15 cellular contexts compared by ENCODE assay signal in genomic region chr15:41789237-41789636, GRCh38. TPM values are rescaled to one million over a fixed set of nuclear protein-coding genes. Genes with fewer than 3 reads are reported as not detected.
DNase-seq lines count a peak whose midpoint lies in the region; ATAC-seq and TF ChIP-seq lines count a peak whose summit lies in the region.
"Had no signal": no experiment of that assay in that cellular context is flagged by ENCODE, and none has a peak within 500 bp of the region (broad histone marks: within the 10 kb centered on the region; RNA-seq: fewer than 3 reads in every experiment).

No MANE protein-coding gene starts in this region.

- H3K27ac ChIP-seq in duodenal mucosa (ENCODE audit: low read depth, low read length) (peak overlapping the region; percentile 61), mesendoderm (ENCODE audit: low read depth, low read length) (no peak overlapping the region)
- H3K27ac ChIP-seq in CD4-positive, alpha-beta T cell (ENCODE audit: low read depth, low read length): no peak overlapping the region

- H3K9me3 Mint-ChIP-seq in CD4-positive, alpha-beta T cell: no peaks in the 10 kb centered on the region
- H3K9me3 Mint-ChIP-seq: activated CD4-positive, alpha-beta T cell treated with anti-CD3 and anti-CD28 coated beads, Interleukin-2, amount 10 ng/mL, durations not matched to agents 24 days and 14 days; activated T-cell treated with anti-CD3 and anti-CD28 coated beads, Interleukin-2, amount 50 U/mL, for 72 hours; naive thymus-derived CD4-positive, alpha-beta T cell had no signal

- POLR2A ChIA-PET in CD4-positive, alpha-beta T cell (lab: Charles Lee): no interaction called here

- H3K4me3 Mint-ChIP-seq in CD4-positive, alpha-beta T cell: no peak overlapping the region
- H3K4me3 Mint-ChIP-seq: activated CD4-positive, alpha-beta T cell treated with anti-CD3 and anti-CD28 coated beads, Interleukin-2, amount 10 ng/mL, durations not matched to agents 24 days and 14 days; activated T-cell treated with anti-CD3 and anti-CD28 coated beads, Interleukin-2, amount 50 U/mL, for 72 hours had no signal

- H2AK5ac ChIP-seq in mesendoderm (ENCODE audit: low read length): no peak overlapping the region

- no peak overlapping the region for H2BK120ac ChIP-seq in mesendoderm (ENCODE audit: low read depth, low read length)

- H4K5ac ChIP-seq in mesendoderm (ENCODE audit: low read length): no peak overlapping the region

- H3K18ac ChIP-seq in mesendoderm (ENCODE audit: low read length): no peak overlapping the region

- H3K36me3 ChIP-seq in duodenal mucosa (ENCODE audit: control insufficient read depth in 1 of 2, insufficient read depth in 2 of 2, low read length in 2 of 2): no peaks in the 10 kb centered on the region
- no peaks in the 10 kb centered on the region for H3K36me3 ChIP-seq in mesendoderm (ENCODE audit: control insufficient read depth, insufficient read depth, low read length)

- H3K4me1 ChIP-seq in duodenal mucosa (ENCODE audit: control insufficient read depth in 1 of 2, insufficient read depth in 2 of 2, low read length in 2 of 2) (peaks cover 35 to 39% of the 10 kb centered on the region in 2 donors), mesendoderm (ENCODE audit: control insufficient read depth, low read depth, low read length) (peaks cover 23% of the 10 kb centered on the region)

- H3K9ac ChIP-seq in duodenal mucosa (ENCODE audit: low read depth in 1 of 2, low read length in 2 of 2): peak overlapping the region in 1 of 2 donors; percentile 23
- no peak overlapping the region for H3K9ac ChIP-seq in mesendoderm (ENCODE audit: low read length)

- no peaks in the 10 kb centered on the region for H3K79me1 ChIP-seq in mesendoderm (ENCODE audit: low read length)

- H3K27ac Mint-ChIP-seq in CD4-positive, alpha-beta T cell: no peak overlapping the region
- H3K27ac Mint-ChIP-seq: activated T-cell treated with anti-CD3 and anti-CD28 coated beads, Interleukin-2, amount 50 U/mL, for 72 hours had no signal

- intact Hi-C loops in Right ventricle myocardium superior (cut with DNase I): no loop called here
- intact Hi-C loops in cardiac septum (cut with DNase I): no loop called here
- intact Hi-C loops in CD4-positive, alpha-beta T cell (cut with DNase I, micrococcal nuclease): no loop called here

- H3K23ac ChIP-seq in mesendoderm (ENCODE audit: low read length): no peak overlapping the region

- H3K27me3 ChIP-seq in duodenal mucosa (ENCODE audit: control insufficient read depth in 1 of 2, insufficient read depth in 2 of 2, low read length in 2 of 2) (no peaks in the 10 kb centered on the region), mesendoderm (ENCODE audit: insufficient read depth, low read length, poor library complexity) (no peaks in the 10 kb centered on the region)
- no peaks in the 10 kb centered on the region for H3K27me3 ChIP-seq in CD4-positive, alpha-beta T cell (ENCODE audit: control insufficient read depth, insufficient read depth, low read length)

- no peak overlapping the region for H3K4me2 ChIP-seq in mesendoderm (ENCODE audit: low read length)

- H3K4me1 Mint-ChIP-seq in CD4-positive, alpha-beta T cell (ENCODE audit: low read depth): peaks cover 47% of the 10 kb centered on the region

- no CpG with 5 or more reads among the region's 4 CpGs for WGBS in mesendoderm (ENCODE audit: extremely low coverage, insufficient coverage, low lambda C conversion rate)

- H2BK5ac ChIP-seq in mesendoderm (ENCODE audit: low read length): no peak overlapping the region

- CTCF ChIA-PET in CD4-positive, alpha-beta T cell (lab: Charles Lee): interaction anchor here (0.9 kb wide), 1 partner anchor 15 kb away, joined by 3 read pairs; the partner anchor contains the start of gene MAPKBP1

- no peaks in the 10 kb centered on the region for H3K9me3 ChIP-seq in duodenal mucosa (ENCODE audit: control insufficient read depth in 1 of 2, low read length in 2 of 2)
- no peaks in the 10 kb centered on the region for H3K9me3 ChIP-seq in CD4-positive, alpha-beta T cell (ENCODE audit: control insufficient read depth, low read length)

- H3K56ac ChIP-seq in mesendoderm (ENCODE audit: low read length): peak overlapping the region; percentile 38

- H2BK15ac ChIP-seq in mesendoderm (replicated peaks; ENCODE audit: low read depth): no peak overlapping the region

- H3K4me3 ChIP-seq in duodenal mucosa (ENCODE audit: low read depth in 1 of 2, low read length in 2 of 2) (peak overlapping the region; percentile 5 to 47), mesendoderm (ENCODE audit: low read length) (no peak overlapping the region)

- H4K8ac ChIP-seq in mesendoderm (ENCODE audit: low read depth, low read length): no peak overlapping the region

- H3K36me3 Mint-ChIP-seq in CD4-positive, alpha-beta T cell (ENCODE audit: low read depth): no peaks in the 10 kb centered on the region

- TF ChIP-seq CTCF in CD4-positive, alpha-beta T cell (IDR thresholded peaks at IDR 0.05): no peak

- H3K27me3 Mint-ChIP-seq in CD4-positive, alpha-beta T cell: no peaks in the 10 kb centered on the region
- H3K27me3 Mint-ChIP-seq: activated CD4-positive, alpha-beta T cell treated with anti-CD3 and anti-CD28 coated beads, Interleukin-2, amount 10 ng/mL, durations not matched to agents 24 days and 14 days; naive thymus-derived CD4-positive, alpha-beta T cell had no signal

- no peak overlapping the region for H3K4ac ChIP-seq in mesendoderm (ENCODE audit: low read depth, low read length)

- peak; percentile 69 for ATAC-seq in Right ventricle myocardium superior (ENCODE audit: poor library complexity)
- ATAC-seq in CD4-positive, alpha-beta T cell (ENCODE audit: poor library complexity): no peak
- ATAC-seq: activated T-cell treated with anti-CD3 and anti-CD28 coated beads, Interleukin-2, amount 50 U/mL, for 72 hours; naive thymus-derived CD4-positive, alpha-beta T cell had no signal

- H3K79me2 ChIP-seq in mesendoderm (ENCODE audit: control insufficient read depth, insufficient read depth, low read length): no peaks in the 10 kb centered on the region

- DNase-seq in Right ventricle myocardium superior (no peak), cardiac septum (ENCODE audit: low spot score) (no peak), mesendoderm (no peak), kidney glomerular epithelial cell (lab: John Stamatoyannopoulos, UW) (no peak)
- DNase-seq in effector CD8-positive, alpha-beta T cell (lab: John Stamatoyannopoulos, UW): no peak
- DNase-seq in CD4-positive, alpha-beta T cell: no peak
- no peak for DNase-seq in stimulated activated CD4-positive, alpha-beta T cell treated with anti-CD3 and anti-CD28 coated beads, Interleukin-12 subunit alpha, Interleukin-12 subunit beta, amount 100 ng/mL, for 4 hours
- DNase-seq: activated CD4-positive, alpha-beta T cell treated with anti-CD3 and anti-CD28 coated beads, Interleukin-2, amount 10 ng/mL, durations not matched to agents 24 days and 14 days; activated T-cell treated with anti-CD3 and anti-CD28 coated beads, Interleukin-2, amount 50 U/mL, for 72 hours; Calu3; KBM-7; naive thymus-derived CD4-positive, alpha-beta T cell; NCI-H1436; NCI-H446 treated with DMSO at 0.1 percent for 48 hours had no signal

RNA-seq across cellular contexts. Expression of gene MAPKBP1, which starts 15.0 kb away (rescaled TPM):
- total RNA-seq in Right ventricle myocardium superior (15.1 TPM), cardiac septum (15.6 TPM)
- 3.0 TPM for polyA plus RNA-seq in mesendoderm (2013, experiment 1 of 2)
- polyA plus RNA-seq in mesendoderm (2013, experiment 2 of 2): 2.9 TPM
- 10 to 100 TPM; 26.0 to 30.0 TPM for total RNA-seq in CD4-positive, alpha-beta T cell

RNA-seq across cellular contexts. Expression of gene JMJD7, which starts 38.7 kb away (rescaled TPM):
- total RNA-seq in Right ventricle myocardium superior (14.3 TPM), cardiac septum (16.3 TPM)
- polyA plus RNA-seq in mesendoderm (2013, experiment 1 of 2): 5.6 TPM
- 6.4 TPM for polyA plus RNA-seq in mesendoderm (2013, experiment 2 of 2)
- 10 to 100 TPM; 35.6 to 38.4 TPM for total RNA-seq in CD4-positive, alpha-beta T cell

RNA-seq across cellular contexts. Expression of gene PLA2G4B, which starts 49.4 kb away (rescaled TPM):
- total RNA-seq in Right ventricle myocardium superior (3.6 TPM), cardiac septum (3.4 TPM)
- 4.7 TPM for polyA plus RNA-seq in mesendoderm (2013, experiment 1 of 2)
- 3.4 TPM for polyA plus RNA-seq in mesendoderm (2013, experiment 2 of 2)
- 10 to 100 TPM; 33.7 to 34.6 TPM for total RNA-seq in CD4-positive, alpha-beta T cell
